In the genomic region with DNA sequence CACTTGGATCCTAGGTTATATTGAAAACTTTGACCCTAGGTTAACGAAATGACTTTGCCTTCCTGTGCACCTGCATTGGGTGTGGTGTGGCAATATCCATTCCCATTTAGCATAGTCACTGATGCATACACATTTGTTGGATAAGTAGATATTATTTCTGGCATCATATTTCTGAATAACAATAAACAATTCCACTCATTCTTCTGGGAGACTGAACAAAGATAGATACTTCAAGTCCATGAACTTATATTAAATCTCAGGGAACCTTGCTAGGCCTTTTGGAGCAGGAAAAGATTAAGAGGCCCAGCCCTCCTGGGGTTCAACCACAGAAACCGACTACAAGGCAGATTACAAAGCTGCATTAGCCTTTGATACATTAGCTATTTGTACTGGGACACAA, we compare ENCODE assay signal across 30 cellular contexts.
"Had no signal": no experiment of that assay in that cellular context is flagged by ENCODE, and none has a peak within 500 bp of the region (broad histone marks: within the 10 kb centered on the region; RNA-seq: fewer than 3 reads in every experiment).

No MANE protein-coding gene starts in this region.

- H3K9me3 Mint-ChIP-seq: activated CD4-positive, alpha-beta memory T cell treated with anti-CD3 and anti-CD28 coated beads for 36 hours; activated naive CD4-positive, alpha-beta T cell treated with anti-CD3 and anti-CD28 coated beads for 36 hours; activated naive CD8-positive, alpha-beta T cell treated with anti-CD3 and anti-CD28 coated beads, Interleukin-2, amount 10 ng/mL, durations not matched to agents 7 days and 5 days; activated T-cell treated with anti-CD3 and anti-CD28 coated beads, Interleukin-2, amount 50 U/mL, for 72 hours; central memory CD8-positive, alpha-beta T cell; effector memory CD8-positive, alpha-beta T cell; mesothelial cell of epicardium; naive thymus-derived CD8-positive, alpha-beta T cell; type B pancreatic cell had no signal

- H3K27me3 ChIP-seq: breast epithelium, colonic mucosa, dorsolateral prefrontal cortex, hepatocyte, left lung had no signal

- H2AFZ ChIP-seq: hepatocyte had no signal

- H3K4me1 ChIP-seq: breast epithelium, colonic mucosa, left lung had no signal

- H3K79me2 ChIP-seq: hepatocyte had no signal

- H3K27ac Mint-ChIP-seq: activated CD4-positive, alpha-beta memory T cell treated with anti-CD3 and anti-CD28 coated beads for 36 hours; activated naive CD4-positive, alpha-beta T cell treated with anti-CD3 and anti-CD28 coated beads for 36 hours; activated naive CD8-positive, alpha-beta T cell treated with anti-CD3 and anti-CD28 coated beads, Interleukin-2, amount 10 ng/mL, durations not matched to agents 7 days and 5 days; activated T-cell treated with anti-CD3 and anti-CD28 coated beads, Interleukin-2, amount 50 U/mL, for 72 hours; effector memory CD8-positive, alpha-beta T cell; immature natural killer cell; mesothelial cell of epicardium; naive thymus-derived CD8-positive, alpha-beta T cell; progenitor cell of endocrine pancreas; type B pancreatic cell had no signal

- H3K27me3 Mint-ChIP-seq: activated naive CD8-positive, alpha-beta T cell treated with anti-CD3 and anti-CD28 coated beads, Interleukin-2, amount 10 ng/mL, durations not matched to agents 7 days and 5 days; type B pancreatic cell had no signal

- DNase-seq: activated CD4-positive, alpha-beta memory T cell treated with anti-CD3 and anti-CD28 coated beads for 36 hours; activated CD4-positive, alpha-beta T cell treated with anti-CD3 and anti-CD28 coated beads for 48 hours; activated CD4-positive, CD25-positive, alpha-beta regulatory T cell; activated effector memory CD4-positive, alpha-beta T cell treated with Interleukin-2 at 50 U/mL for 16 hours; activated naive CD4-positive, alpha-beta T cell treated with anti-CD3 and anti-CD28 coated beads for 36 hours; activated naive CD8-positive, alpha-beta T cell treated with anti-CD3 and anti-CD28 coated beads, Interleukin-2, amount 10 ng/mL, durations not matched to agents 7 days and 5 days; activated T-cell treated with anti-CD3 and anti-CD28 coated beads, Interleukin-2, amount 50 U/mL, for 72 hours; anterior cingulate cortex; colonic mucosa; dorsolateral prefrontal cortex; effector memory CD8-positive, alpha-beta T cell; glutamatergic neuron; immature natural killer cell; kidney glomerular epithelial cell; left lung; naive thymus-derived CD8-positive, alpha-beta T cell; retina; stimulated activated CD4-positive, alpha-beta T cell treated with anti-CD3 and anti-CD28 coated beads, Interleukin-4, amount 100 ng/mL, for 1 hour; stimulated activated naive CD4-positive, alpha-beta T cell treated with Interleukin-2 at 50 U/mL for 16 hours; T-helper 9 cell had no signal

- H3K4me1 Mint-ChIP-seq: activated naive CD8-positive, alpha-beta T cell treated with anti-CD3 and anti-CD28 coated beads, Interleukin-2, amount 10 ng/mL, durations not matched to agents 7 days and 5 days; central memory CD8-positive, alpha-beta T cell; immature natural killer cell; naive thymus-derived CD8-positive, alpha-beta T cell had no signal

- H3K36me3 ChIP-seq: breast epithelium, colonic mucosa, left lung, thoracic aorta had no signal

- H3K9me3 ChIP-seq: breast epithelium, colonic mucosa, left lung, thoracic aorta had no signal

- H3K4me3 Mint-ChIP-seq: activated CD4-positive, alpha-beta memory T cell treated with anti-CD3 and anti-CD28 coated beads for 36 hours; activated naive CD4-positive, alpha-beta T cell treated with anti-CD3 and anti-CD28 coated beads for 36 hours; activated naive CD8-positive, alpha-beta T cell treated with anti-CD3 and anti-CD28 coated beads, Interleukin-2, amount 10 ng/mL, durations not matched to agents 7 days and 5 days; activated T-cell treated with anti-CD3 and anti-CD28 coated beads, Interleukin-2, amount 50 U/mL, for 72 hours; central memory CD8-positive, alpha-beta T cell; effector memory CD8-positive, alpha-beta T cell; immature natural killer cell; mesothelial cell of epicardium; naive thymus-derived CD8-positive, alpha-beta T cell; type B pancreatic cell had no signal

- H3K4me2 ChIP-seq: hepatocyte had no signal

- ATAC-seq: activated T-cell treated with anti-CD3 and anti-CD28 coated beads, Interleukin-2, amount 50 U/mL, for 72 hours; effector memory CD8-positive, alpha-beta T cell; esophagus mucosa; left lung; naive thymus-derived CD8-positive, alpha-beta T cell had no signal

- H3K27ac ChIP-seq: breast epithelium, colonic mucosa, hepatocyte, left lung, thoracic aorta had no signal

- H3K4me3 ChIP-seq: breast epithelium, colonic mucosa, dorsolateral prefrontal cortex, hepatocyte, left lung, thoracic aorta had no signal

- H3K36me3 Mint-ChIP-seq: activated CD4-positive, alpha-beta memory T cell treated with anti-CD3 and anti-CD28 coated beads for 36 hours; activated naive CD8-positive, alpha-beta T cell treated with anti-CD3 and anti-CD28 coated beads, Interleukin-2, amount 10 ng/mL, durations not matched to agents 7 days and 5 days; immature natural killer cell; naive thymus-derived CD8-positive, alpha-beta T cell had no signal

- FAIRE-seq: endothelial cell of umbilical vein, frontal cortex had no signal
